In genomic region chr12:38934078-38934584, GRCh38 we compare ENCODE assay signal across 21 cellular contexts.
"Had no signal": no experiment of that assay in that cellular context is flagged by ENCODE, and none has a peak within 500 bp of the region (broad histone marks: within the 10 kb centered on the region; RNA-seq: fewer than 3 reads in every experiment).

No MANE protein-coding gene starts in this region.

- H3K27me3 Mint-ChIP-seq: activated B cell treated with CpG ODN at 0.5 μM for 24 hours; activated CD4-positive, alpha-beta memory T cell treated with anti-CD3 and anti-CD28 coated beads, Interleukin-2, amount 10 ng/mL, durations not matched to agents 7 days and 5 days; activated naive CD4-positive, alpha-beta T cell treated with anti-CD3 and anti-CD28 coated beads, Interleukin-2, amount 10 ng/mL, durations not matched to agents 7 days and 5 days; activated T-helper 17 cell treated with anti-CD3 and anti-CD28 coated beads, Interleukin-2, amount 50 U/mL, for 72 hours; T-helper 17 cell had no signal

- H3K27ac Mint-ChIP-seq: activated B cell treated with CpG ODN at 0.5 μM for 24 hours; activated CD4-positive, alpha-beta memory T cell treated with anti-CD3 and anti-CD28 coated beads, Interleukin-2, amount 10 ng/mL, durations not matched to agents 7 days and 5 days; activated naive CD4-positive, alpha-beta T cell treated with anti-CD3 and anti-CD28 coated beads, Interleukin-2, amount 10 ng/mL, durations not matched to agents 7 days and 5 days; activated naive CD8-positive, alpha-beta T cell treated with anti-CD3 and anti-CD28 coated beads for 36 hours; activated T-helper 17 cell treated with anti-CD3 and anti-CD28 coated beads, Interleukin-2, amount 50 U/mL, for 72 hours; T-helper 17 cell had no signal

- H3K4me3 ChIP-seq: cardiac muscle cell had no signal

- H3K4me3 Mint-ChIP-seq: activated B cell treated with CpG ODN at 0.5 μM for 24 hours; activated CD4-positive, alpha-beta memory T cell treated with anti-CD3 and anti-CD28 coated beads, Interleukin-2, amount 10 ng/mL, durations not matched to agents 7 days and 5 days; activated naive CD4-positive, alpha-beta T cell treated with anti-CD3 and anti-CD28 coated beads, Interleukin-2, amount 10 ng/mL, durations not matched to agents 7 days and 5 days; activated naive CD8-positive, alpha-beta T cell treated with anti-CD3 and anti-CD28 coated beads for 36 hours; activated T-helper 17 cell treated with anti-CD3 and anti-CD28 coated beads, Interleukin-2, amount 50 U/mL, for 72 hours; T-helper 17 cell had no signal

- H3K9me3 Mint-ChIP-seq: activated CD4-positive, alpha-beta memory T cell treated with anti-CD3 and anti-CD28 coated beads, Interleukin-2, amount 10 ng/mL, durations not matched to agents 7 days and 5 days had no signal

- H3K27ac ChIP-seq: brain microvascular endothelial cell, cardiac muscle cell had no signal

- H3K27me3 ChIP-seq: brain microvascular endothelial cell, cardiac muscle cell had no signal

- DNase-seq: activated B cell treated with CpG ODN at 0.5 μM for 24 hours; activated CD4-positive, alpha-beta memory T cell treated with anti-CD3 and anti-CD28 coated beads, Interleukin-2, amount 10 ng/mL, durations not matched to agents 7 days and 5 days; activated CD4-positive, alpha-beta T cell treated with anti-CD3 and anti-CD28 coated beads, Interleukin-2, amount 50 U/mL, for 1 hour; activated gamma-delta T cell treated with Interleukin-2 at 50 U/mL for 16 hours; activated naive CD4-positive, alpha-beta T cell treated with anti-CD3 and anti-CD28 coated beads, Interleukin-2, amount 10 ng/mL, durations not matched to agents 7 days and 5 days; activated naive CD8-positive, alpha-beta T cell treated with anti-CD3 and anti-CD28 coated beads for 36 hours; activated T-cell treated with anti-CD3 and anti-CD28 coated beads for 4 hours; activated T-cell treated with anti-CD3 and anti-CD28 coated beads, Interleukin-2, amount 50 U/mL, for 48 hours; brain microvascular endothelial cell; Karpas-422; MM.1S; NCI-H1105; NCI-H1436; NCI-H187; NCI-H2081; NCI-H510A treated with DMSO at 0.1 percent for 48 hours; NCI-H69; SIG-M5; T-helper 17 cell had no signal

- ATAC-seq: T-helper 17 cell had no signal

- H3K36me3 Mint-ChIP-seq: activated naive CD4-positive, alpha-beta T cell treated with anti-CD3 and anti-CD28 coated beads, Interleukin-2, amount 10 ng/mL, durations not matched to agents 7 days and 5 days; activated naive CD8-positive, alpha-beta T cell treated with anti-CD3 and anti-CD28 coated beads for 36 hours had no signal

- H3K4me1 Mint-ChIP-seq: activated B cell treated with CpG ODN at 0.5 μM for 24 hours; activated T-helper 17 cell treated with anti-CD3 and anti-CD28 coated beads, Interleukin-2, amount 50 U/mL, for 72 hours; T-helper 17 cell had no signal
